ENCODE assay signal across 11 cellular contexts in the genomic region with DNA sequence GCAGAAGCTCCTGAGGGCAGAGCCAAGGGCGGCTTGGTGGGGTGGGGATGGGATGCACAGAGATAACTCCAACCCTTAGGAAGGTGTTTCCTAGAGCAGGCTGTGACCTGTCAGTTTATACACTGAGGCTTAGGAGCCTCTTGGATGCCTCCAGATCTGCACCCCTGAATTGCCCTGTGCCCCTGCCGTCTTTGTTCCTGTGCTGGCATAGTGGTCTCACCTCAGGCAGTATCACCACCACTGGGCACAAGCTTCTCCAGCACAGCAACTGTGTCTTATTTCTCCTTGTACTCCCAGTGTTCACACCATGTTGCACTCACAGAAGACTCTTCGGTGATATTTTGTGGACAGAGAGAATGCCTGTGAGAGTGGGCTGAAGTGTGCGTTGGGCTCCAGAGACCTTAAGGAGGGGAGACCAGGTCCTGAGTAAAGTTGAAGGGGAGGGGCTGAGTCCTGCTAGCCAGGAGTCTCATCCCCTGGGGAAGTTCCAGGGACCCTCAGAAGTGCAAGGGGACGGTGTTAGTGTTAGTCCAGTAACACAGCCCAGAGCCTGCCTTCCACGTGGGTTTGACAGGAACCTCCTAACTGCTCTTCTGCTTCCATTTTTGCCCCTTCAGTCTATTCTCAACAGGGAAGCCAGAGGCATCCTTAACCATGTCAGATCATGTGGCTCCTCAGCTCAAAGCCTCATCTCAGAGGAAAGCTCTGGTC. TPM values are rescaled to one million over a fixed set of nuclear protein-coding genes. Genes with fewer than 3 reads are reported as not detected.
DNase-seq lines count a peak whose midpoint lies in the region; ATAC-seq and TF ChIP-seq lines count a peak whose summit lies in the region.
"Not testable (repeated sequence)": the region's sequence is repeated elsewhere in the genome, so short reads cannot be mapped to it uniquely, and the experiment has no call there.
"Had no signal": no experiment of that assay in that cellular context is flagged by ENCODE, and none has a peak within 500 bp of the region (broad histone marks: within the 10 kb centered on the region; RNA-seq: fewer than 3 reads in every experiment).

No MANE protein-coding gene starts in this region.

- ATAC-seq in RWPE2 (ENCODE audit: low read depth): not testable (repeated sequence)

- intact Hi-C loops in activated CD4-positive, alpha-beta T cell treated with anti-CD3 and anti-CD28 coated beads, Interleukin-2, amount 10 ng/mL, durations not matched to agents 24 days and 14 days (cut with micrococcal nuclease): not testable (repeated sequence)

- not testable (repeated sequence) for H4K20me1 ChIP-seq in smooth muscle cell (ENCODE audit: low read depth)

- not testable (repeated sequence) for H3K4me3 Mint-ChIP-seq in activated CD4-positive, alpha-beta T cell treated with anti-CD3 and anti-CD28 coated beads, Interleukin-2, amount 10 ng/mL, durations not matched to agents 24 days and 14 days; endodermal cell; osteocyte (ENCODE audit: unreplicated experiment)

- DNase-seq in RWPE2 (ENCODE audit: low spot score): peak; percentile 34
- DNase-seq in activated CD4-positive, alpha-beta T cell treated with anti-CD3 and anti-CD28 coated beads, Interleukin-2, amount 10 ng/mL, durations not matched to agents 24 days and 14 days: peak; percentile 38
- peak; percentile 18 for DNase-seq in endodermal cell
- DNase-seq in osteocyte (ENCODE audit: extremely low spot score, unreplicated experiment): peak; percentile 72
- not testable (repeated sequence) for DNase-seq in smooth muscle cell (lab: John Stamatoyannopoulos, UW; ENCODE audit: unreplicated experiment)

- H3K4me3 ChIP-seq in RWPE2 (ENCODE audit: severe bottlenecking); endodermal cell (ENCODE audit: low read length); smooth muscle cell: not testable (repeated sequence)

- H3K36me3 Mint-ChIP-seq in activated CD4-positive, alpha-beta T cell treated with anti-CD3 and anti-CD28 coated beads, Interleukin-2, amount 10 ng/mL, durations not matched to agents 24 days and 14 days (ENCODE audit: low read depth); endodermal cell (ENCODE audit: low read depth); osteocyte (ENCODE audit: unreplicated experiment): not testable (repeated sequence)

- not testable (repeated sequence) for H3K9me3 Mint-ChIP-seq in activated CD4-positive, alpha-beta T cell treated with anti-CD3 and anti-CD28 coated beads, Interleukin-2, amount 10 ng/mL, durations not matched to agents 24 days and 14 days; endodermal cell; osteocyte (ENCODE audit: unreplicated experiment)

- H3K4me2 ChIP-seq in smooth muscle cell: not testable (repeated sequence)

- not testable (repeated sequence) for H3K27me3 Mint-ChIP-seq in activated CD4-positive, alpha-beta T cell treated with anti-CD3 and anti-CD28 coated beads, Interleukin-2, amount 10 ng/mL, durations not matched to agents 24 days and 14 days
- H3K27me3 Mint-ChIP-seq in endodermal cell (ENCODE audit: insufficient read depth): peaks cover 10% of the 10 kb centered on the region
- H3K27me3 Mint-ChIP-seq in osteocyte (ENCODE audit: unreplicated experiment): peaks cover 15% of the 10 kb centered on the region

- WGBS in endodermal cell (ENCODE audit: insufficient coverage in 1 of 2, insufficient read length in 1 of 2), 2 experiments: 87% methylated on average over 1 of the region's 6 CpGs; no CpG with 5 or more reads in 1 of the 2 experiments
- WGBS in smooth muscle cell (ENCODE audit: low lambda C conversion rate): 71% methylated on average over 6 of the region's 6 CpGs

- H2AFZ ChIP-seq in smooth muscle cell (ENCODE audit: low read depth): not testable (repeated sequence)

- not testable (repeated sequence) for H3K9ac ChIP-seq in endodermal cell (ENCODE audit: extremely low read depth, low read length, poor library complexity, severe bottlenecking); smooth muscle cell (ENCODE audit: low read depth)

- not testable (repeated sequence) for H3K36me3 ChIP-seq in RWPE2 (ENCODE audit: low read depth); endodermal cell (ENCODE audit: control insufficient read depth, insufficient read depth, low read length); smooth muscle cell (ENCODE audit: low read depth)

- not testable (repeated sequence) for H3K4me1 Mint-ChIP-seq in activated CD4-positive, alpha-beta T cell treated with anti-CD3 and anti-CD28 coated beads, Interleukin-2, amount 10 ng/mL, durations not matched to agents 24 days and 14 days; endodermal cell; osteocyte (ENCODE audit: unreplicated experiment)

- TF ChIP-seq CTCF in RWPE2 (IDR thresholded peaks at IDR 0.05; ENCODE audit: poor library complexity, severe bottlenecking); endodermal cell (conservative IDR thresholded peaks at IDR 0.05); osteocyte (IDR thresholded peaks at IDR 0.05); smooth muscle cell (IDR thresholded peaks at IDR 0.05; ENCODE audit: borderline replicate concordance, insufficient read depth, poor library complexity, severe bottlenecking): not testable (repeated sequence)

- not testable (repeated sequence) for H3K27me3 ChIP-seq in RWPE2 (ENCODE audit: insufficient read depth, poor library complexity, severe bottlenecking); endodermal cell (ENCODE audit: control insufficient read depth, insufficient read depth, low read length, poor library complexity, severe bottlenecking); smooth muscle cell (ENCODE audit: low read depth)

- H3K27ac ChIP-seq in RWPE2 (ENCODE audit: poor library complexity, severe bottlenecking); endodermal cell (ENCODE audit: low read depth, low read length): not testable (repeated sequence)
- H3K27ac ChIP-seq in smooth muscle cell (ENCODE audit: low read depth): peak overlapping the region; percentile 10

- not testable (repeated sequence) for H3K9me3 ChIP-seq in RWPE2 (ENCODE audit: severe bottlenecking); endodermal cell (ENCODE audit: control insufficient read depth, low read length); smooth muscle cell (replicated peaks; ENCODE audit: low read depth)

- not testable (repeated sequence) for H3F3A ChIP-seq in smooth muscle cell (ENCODE audit: low read depth)

- not testable (repeated sequence) for H3K27ac Mint-ChIP-seq in activated CD4-positive, alpha-beta T cell treated with anti-CD3 and anti-CD28 coated beads, Interleukin-2, amount 10 ng/mL, durations not matched to agents 24 days and 14 days; endodermal cell; osteocyte (ENCODE audit: unreplicated experiment)

- H3K4me1 ChIP-seq in RWPE2 (ENCODE audit: insufficient read depth, poor library complexity, severe bottlenecking); endodermal cell (ENCODE audit: control insufficient read depth, insufficient read depth, low read length); smooth muscle cell (ENCODE audit: low read depth): not testable (repeated sequence)

- not testable (repeated sequence) for H3K79me2 ChIP-seq in smooth muscle cell (ENCODE audit: low read depth)

RNA-seq across cellular contexts. Expression of gene IQSEC3, which starts 26.9 kb away (rescaled TPM):
- total RNA-seq in activated CD4-positive, alpha-beta T cell treated with anti-CD3 and anti-CD28 coated beads, Interleukin-2, amount 10 ng/mL, durations not matched to agents 24 days and 14 days: 0.05 and 0.21 TPM in 2 replicates
- total RNA-seq in endodermal cell (1 to 10 TPM; 1.5 to 2.7 TPM), osteocyte (0.37 and 0.56 TPM in 2 replicates), smooth muscle cell (0.72 and 1.2 TPM in 2 replicates)
- polyA plus RNA-seq in endodermal cell (2013, experiment 1 of 2): 1.5 TPM
- 0.95 TPM for polyA plus RNA-seq in endodermal cell (2013, experiment 2 of 2)
- polyA plus RNA-seq in smooth muscle cell: 1.9 and 2.4 TPM in 2 replicates
- total RNA-seq: A673, G401, GM12878 had no signal
- polyA plus RNA-seq: CD14-positive monocyte; CD4-positive, alpha-beta memory T cell; CD8-positive, alpha-beta memory T cell; GM12878 had no signal
